Comparison of ENCODE assay signal across 9 cellular contexts in genomic region chrX:33161829-33162228, GRCh38.
"Had no signal": no experiment of that assay in that cellular context is flagged by ENCODE, and none has a peak within 500 bp of the region (broad histone marks: within the 10 kb centered on the region; RNA-seq: fewer than 3 reads in every experiment).

No MANE protein-coding gene starts in this region.

- DNase-seq: GM23248, GOT3, H7, H9, HCEC 1CT, HFFc6 had no signal

- ATAC-seq: GM23338, HCT116 had no signal

- H3K9me3 ChIP-seq: HAP-1 had no signal

- H3K4me1 ChIP-seq: HAP-1 had no signal

- H3K27ac ChIP-seq: GM23248 had no signal

- H3K4me3 ChIP-seq: GM23248, GM23338, HAP-1 had no signal

- H3K36me3 ChIP-seq: HAP-1 had no signal
